ENCODE assay signal across 8 cellular contexts in genomic region chr7:143408686-143409551, GRCh38. TPM values are rescaled to one million over a fixed set of nuclear protein-coding genes. Genes with fewer than 3 reads are reported as not detected.
DNase-seq lines count a peak whose midpoint lies in the region; ATAC-seq and TF ChIP-seq lines count a peak whose summit lies in the region.

Gene EPHA1 (minus strand): TSS chr7:143408856. CDS start chr7:143408805, 51 bp downstream.

- H3K4me1 ChIP-seq in body of pancreas: peaks cover 32% of the 10 kb centered on the region

- DNase-seq in Right ventricle myocardium superior (no peak), left ventricle myocardium superior (no peak), OCI-M1 (lab: John Stamatoyannopoulos, UW) (peak; percentile 29), body of pancreas (peak; percentile 81 to 86 (median 84)), kidney glomerular epithelial cell (lab: John Stamatoyannopoulos, UW) (peak; percentile 32)
- peak; percentile 41 for DNase-seq in stimulated activated naive CD4-positive, alpha-beta T cell treated with Interleukin-2 at 50 U/mL for 16 hours (lab: John Stamatoyannopoulos, UW)

- ATAC-seq in Right ventricle myocardium superior (ENCODE audit: poor library complexity) (peak; percentile 14), left ventricle myocardium superior (no peak), body of pancreas (peak; percentile 94), HG02571 (IDR thresholded peaks at IDR 0.05; ENCODE audit: unreplicated experiment) (no peak), GM21367 (IDR thresholded peaks at IDR 0.05; ENCODE audit: unreplicated experiment) (no peak)

- TF ChIP-seq POLR2A in body of pancreas (IDR thresholded peaks at IDR 0.05): no peak

- H3K27me3 ChIP-seq in body of pancreas: no peaks in the 10 kb centered on the region

- peak within 1 kb of the TSS; percentile 58 to 93 for H3K4me3 ChIP-seq in body of pancreas

- WGBS in body of pancreas, 2 donors: 4 to 13% methylated on average over 6 to 36 of the region's 39 CpGs

- intact Hi-C loops in Right ventricle myocardium superior (cut with DNase I) (loop anchor here (5.0 kb wide), 1 partner anchor 167 kb away; no protein-coding TSS in a partner anchor), left ventricle myocardium superior (cut with micrococcal nuclease) (no loop called here), body of pancreas (cut with DNase I) (no loop called here)

- no peaks in the 10 kb centered on the region for H3K9me3 ChIP-seq in body of pancreas

- H3K36me3 ChIP-seq in body of pancreas (replicated peaks in 1 of 2; ENCODE audit: insufficient read depth in 1 of 2, low read depth in 2 of 2): no peaks in the 10 kb centered on the region

- peak; percentile 27 to 71 (median 67) for TF ChIP-seq CTCF in body of pancreas (IDR thresholded peaks at IDR 0.05)

- peak within 1 kb of the TSS in 3 of 4 donors; percentile 33 to 69 (median 58) for H3K27ac ChIP-seq in body of pancreas

RNA-seq across cellular contexts. Expression of gene EPHA1, which starts in this region (rescaled TPM):
- total RNA-seq in Right ventricle myocardium superior (0.08 TPM), left ventricle myocardium superior (not detected), body of pancreas (10 to 100 TPM in 1 of 2 donors, 1 to 10 TPM in 1; 9.9 to 14.3 TPM)

Comparison
In these comparisons a context has a peak if more than half of its experiments do, and no peak if none do; other contexts are left out.
1. Peak in ATAC-seq in Right ventricle myocardium superior; RNA of the gene not detected or under 1 TPM.
2. DNase-seq: peak in OCI-M1 (single experiment), body of pancreas (4 of 4), kidney glomerular epithelial cell (single experiment) and stimulated activated naive CD4-positive, alpha-beta T cell treated with Interleukin-2 at 50 U/mL for 16 hours (single experiment); none in Right ventricle myocardium superior (single experiment) and left ventricle myocardium superior (single experiment).